Comparison of ENCODE assay signal across 14 cellular contexts in genomic region chr13:33227927-33228644, GRCh38. TPM values are rescaled to one million over a fixed set of nuclear protein-coding genes. Genes with fewer than 3 reads are reported as not detected.
DNase-seq lines count a peak whose midpoint lies in the region; ATAC-seq and TF ChIP-seq lines count a peak whose summit lies in the region.
"Had no signal": no experiment of that assay in that cellular context is flagged by ENCODE, and none has a peak within 500 bp of the region (broad histone marks: within the 10 kb centered on the region; RNA-seq: fewer than 3 reads in every experiment).

No MANE protein-coding gene starts in this region.

- peak overlapping the region; percentile 92 for H3K9ac ChIP-seq in skeletal muscle satellite cell (ENCODE audit: low read depth, low read length)
- H3K9ac ChIP-seq: BLaER1 had no signal

- TF ChIP-seq CTCF in RWPE2 (IDR thresholded peaks at IDR 0.05; ENCODE audit: poor library complexity, severe bottlenecking) = no peak

- peak overlapping the region; percentile 99 for H3K27ac ChIP-seq in RWPE2 (ENCODE audit: poor library complexity, severe bottlenecking)

- H3K9me3 ChIP-seq in RWPE2 (ENCODE audit: severe bottlenecking) = peaks cover 4% of the 10 kb centered on the region
- peaks cover 6% of the 10 kb centered on the region for H3K9me3 ChIP-seq in skeletal muscle satellite cell (replicated peaks; ENCODE audit: low read length)
- H3K9me3 ChIP-seq: adrenal gland had no signal

- no peak overlapping the region for H3K27ac Mint-ChIP-seq in activated naive CD8-positive, alpha-beta T cell treated with anti-CD3 and anti-CD28 coated beads for 36 hours
- H3K27ac Mint-ChIP-seq: activated CD8-positive, alpha-beta memory T cell treated with anti-CD3 and anti-CD28 coated beads, Interleukin-2, amount 10 ng/mL, durations not matched to agents 7 days and 5 days; memory B cell had no signal

- H3K4me3 Mint-ChIP-seq in activated naive CD8-positive, alpha-beta T cell treated with anti-CD3 and anti-CD28 coated beads for 36 hours = no peak overlapping the region
- H3K4me3 Mint-ChIP-seq: activated CD8-positive, alpha-beta memory T cell treated with anti-CD3 and anti-CD28 coated beads, Interleukin-2, amount 10 ng/mL, durations not matched to agents 7 days and 5 days; memory B cell had no signal

- intact Hi-C loops in left ventricle myocardium superior (cut with micrococcal nuclease) = loop anchor here (5.0 kb wide), 1 partner anchor 54 kb away; no protein-coding TSS in a partner anchor

- H3K9me3 Mint-ChIP-seq in activated naive CD8-positive, alpha-beta T cell treated with anti-CD3 and anti-CD28 coated beads for 36 hours = peaks cover 9% of the 10 kb centered on the region

- peak overlapping the region; percentile 85 for H3K4me2 ChIP-seq in skeletal muscle satellite cell (ENCODE audit: low read length)

- peak; percentile 15 for ATAC-seq in GM19455 (IDR thresholded peaks at IDR 0.05; ENCODE audit: unreplicated experiment)
- ATAC-seq in RWPE2 (ENCODE audit: low read depth) = no peak
- peak; percentile 33 for ATAC-seq in left ventricle myocardium superior
- ATAC-seq: activated CD8-positive, alpha-beta memory T cell treated with anti-CD3 and anti-CD28 coated beads, Interleukin-2, amount 10 ng/mL, durations not matched to agents 7 days and 5 days had no signal

- H3K36me3 ChIP-seq in RWPE2 (ENCODE audit: low read depth) (peaks cover 34% of the 10 kb centered on the region), skeletal muscle satellite cell (ENCODE audit: insufficient read depth, low read length) (peaks cover 38% of the 10 kb centered on the region)
- H3K36me3 ChIP-seq: adrenal gland, BLaER1 had no signal

- H3K36me3 Mint-ChIP-seq in activated naive CD8-positive, alpha-beta T cell treated with anti-CD3 and anti-CD28 coated beads for 36 hours = peaks cover 2% of the 10 kb centered on the region
- H3K36me3 Mint-ChIP-seq: activated CD8-positive, alpha-beta memory T cell treated with anti-CD3 and anti-CD28 coated beads, Interleukin-2, amount 10 ng/mL, durations not matched to agents 7 days and 5 days had no signal

- H3K27me3 ChIP-seq in RWPE2 (ENCODE audit: insufficient read depth, poor library complexity, severe bottlenecking) (no peaks in the 10 kb centered on the region), skeletal muscle satellite cell (ENCODE audit: control insufficient read depth, insufficient read depth, low read length) (no peaks in the 10 kb centered on the region)
- H3K27me3 ChIP-seq: adrenal gland, BLaER1 had no signal

- H3K4me1 ChIP-seq in RWPE2 (ENCODE audit: insufficient read depth, poor library complexity, severe bottlenecking) (peaks cover 38% of the 10 kb centered on the region), skeletal muscle satellite cell (ENCODE audit: control insufficient read depth, insufficient read depth, low read length) (peaks cover 64% of the 10 kb centered on the region)

- DNase-seq in RWPE2 (ENCODE audit: low spot score) (no peak), left ventricle myocardium superior (no peak), NCI-H1436 (lab: John Stamatoyannopoulos, UW) (no peak), activated gamma-delta T cell treated with Interleukin-2 at 50 U/mL for 16 hours (no peak)
- DNase-seq in activated CD4-positive, alpha-beta T cell treated with anti-CD3 and anti-CD28 coated beads, Interleukin-2, amount 50 U/mL, for 4 hours = no peak
- no peak for DNase-seq in activated naive CD8-positive, alpha-beta T cell treated with anti-CD3 and anti-CD28 coated beads for 36 hours
- DNase-seq: activated CD8-positive, alpha-beta memory T cell treated with anti-CD3 and anti-CD28 coated beads, Interleukin-2, amount 10 ng/mL, durations not matched to agents 7 days and 5 days; adrenal gland; effector CD4-positive, alpha-beta T cell; T-helper 9 cell had no signal

- peaks cover 7% of the 10 kb centered on the region for H3K4me1 Mint-ChIP-seq in activated naive CD8-positive, alpha-beta T cell treated with anti-CD3 and anti-CD28 coated beads for 36 hours
- H3K4me1 Mint-ChIP-seq: memory B cell had no signal

- peaks cover 5% of the 10 kb centered on the region for H3K27me3 Mint-ChIP-seq in activated naive CD8-positive, alpha-beta T cell treated with anti-CD3 and anti-CD28 coated beads for 36 hours
- H3K27me3 Mint-ChIP-seq: activated CD8-positive, alpha-beta memory T cell treated with anti-CD3 and anti-CD28 coated beads, Interleukin-2, amount 10 ng/mL, durations not matched to agents 7 days and 5 days had no signal

- H3K4me3 ChIP-seq in RWPE2 (ENCODE audit: severe bottlenecking) = no peak overlapping the region
- H3K4me3 ChIP-seq in skeletal muscle satellite cell (ENCODE audit: low read length) = peak overlapping the region; percentile 67
- H3K4me3 ChIP-seq: adrenal gland, BLaER1 had no signal

RNA-seq across cellular contexts. Expression of gene STARD13, which starts 57.5 kb away (rescaled TPM):
- 41.1 TPM for total RNA-seq in left ventricle myocardium superior
- total RNA-seq in skeletal muscle satellite cell (2012; rRNA removed) = 19.5 and 35.4 TPM in 2 replicates
- total RNA-seq in activated naive CD8-positive, alpha-beta T cell treated with anti-CD3 and anti-CD28 coated beads for 36 hours = under 1 TPM in 1 of 2 experiments, not detected in 1; 0.23 TPM

Comparison
In these comparisons a context has a peak if more than half of its experiments do, and no peak if none do; other contexts are left out.
1. RNA of gene STARD13, which starts 57.5 kb away (total RNA-seq): 41.1 TPM in left ventricle myocardium superior (single experiment); 0.23 TPM in activated naive CD8-positive, alpha-beta T cell treated with anti-CD3 and anti-CD28 coated beads for 36 hours; every median in the first group is over 10 times any median in the second.